ENCODE assay signal across 24 cellular contexts in the genomic region with DNA sequence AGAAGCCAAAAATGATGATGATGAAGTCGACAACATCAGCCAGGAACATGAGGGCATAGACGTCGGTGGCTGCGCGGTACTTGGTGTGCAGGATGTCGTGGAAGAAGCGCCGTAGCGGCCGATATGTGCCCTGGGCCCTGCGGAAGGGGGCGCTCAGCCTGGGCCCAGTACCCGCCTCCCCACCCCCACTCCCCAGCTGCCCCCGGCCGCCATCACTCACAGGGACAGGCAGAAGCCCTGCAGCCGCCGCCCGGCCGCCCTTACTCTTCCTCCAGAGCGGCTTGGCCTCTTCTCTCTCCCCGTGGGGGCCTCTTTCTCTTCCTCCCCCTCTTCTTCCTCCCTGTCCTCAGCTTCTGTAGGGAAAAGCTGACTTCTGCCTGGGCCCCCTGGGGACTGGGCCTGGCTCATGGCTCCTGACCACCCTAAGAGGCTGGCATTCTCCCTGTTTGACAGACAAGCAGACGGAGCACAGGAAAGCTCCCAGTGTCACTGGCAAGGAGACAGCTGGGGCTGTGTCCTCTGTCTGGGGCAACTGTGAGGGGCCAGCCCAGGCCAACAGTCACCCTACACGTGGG. TPM values are rescaled to one million over a fixed set of nuclear protein-coding genes. Genes with fewer than 3 reads are reported as not detected.
DNase-seq lines count a peak whose midpoint lies in the region; ATAC-seq and TF ChIP-seq lines count a peak whose summit lies in the region.
"Had no signal": no experiment of that assay in that cellular context is flagged by ENCODE, and none has a peak within 500 bp of the region (broad histone marks: within the 10 kb centered on the region; RNA-seq: fewer than 3 reads in every experiment).

No MANE protein-coding gene starts in this region.

- peaks cover 11% of the 10 kb centered on the region for H4K20me1 ChIP-seq in osteoblast (ENCODE audit: insufficient read depth, low read length)

- H3K4me1 ChIP-seq in osteoblast (ENCODE audit: insufficient read depth, low read length), result no peaks in the 10 kb centered on the region
- H3K4me1 ChIP-seq: Peyer's patch had no signal

- peaks cover 91% of the 10 kb centered on the region for H3K36me3 Mint-ChIP-seq in activated T-cell treated with anti-CD3 and anti-CD28 coated beads, Interleukin-2, amount 50 U/mL, for 24 hours (ENCODE audit: low read depth)
- H3K36me3 Mint-ChIP-seq in activated T-cell treated with anti-CD3 and anti-CD28 coated beads, Interleukin-2, amount 50 U/mL, for 72 hours (ENCODE audit: insufficient read depth in 2 of 2), result peaks cover 2 to 13% of the 10 kb centered on the region in 2 donors
- peaks cover 82% of the 10 kb centered on the region for H3K36me3 Mint-ChIP-seq in Calu3 (ENCODE audit: insufficient read depth, unreplicated experiment)
- peaks cover 81% of the 10 kb centered on the region for H3K36me3 Mint-ChIP-seq in activated T-helper 17 cell treated with anti-CD3 and anti-CD28 coated beads, Interleukin-2, amount 50 U/mL, for 72 hours (ENCODE audit: low read depth)

- H3K27ac ChIP-seq in osteoblast (ENCODE audit: low read depth, low read length), result no peak overlapping the region
- H3K27ac ChIP-seq: KMS-11, Peyer's patch had no signal

- H3K36me3 ChIP-seq in osteoblast (ENCODE audit: insufficient read depth, low read length), result peaks cover 91% of the 10 kb centered on the region

- H3K9me3 Mint-ChIP-seq in activated T-cell treated with anti-CD3 and anti-CD28 coated beads, Interleukin-2, amount 50 U/mL, for 24 hours, result no peaks in the 10 kb centered on the region
- no peaks in the 10 kb centered on the region for H3K9me3 Mint-ChIP-seq in activated T-cell treated with anti-CD3 and anti-CD28 coated beads, Interleukin-2, amount 50 U/mL, for 72 hours
- no peaks in the 10 kb centered on the region for H3K9me3 Mint-ChIP-seq in Calu3 (ENCODE audit: low read depth, unreplicated experiment)
- no peaks in the 10 kb centered on the region for H3K9me3 Mint-ChIP-seq in activated T-helper 17 cell treated with anti-CD3 and anti-CD28 coated beads, Interleukin-2, amount 50 U/mL, for 72 hours
- H3K9me3 Mint-ChIP-seq: CD8-positive, alpha-beta T cell had no signal

- H3K9me3 ChIP-seq in osteoblast (ENCODE audit: low read depth, low read length), result no peaks in the 10 kb centered on the region
- H3K9me3 ChIP-seq: Peyer's patch had no signal

- peak overlapping the region; percentile 80 for H3K27ac Mint-ChIP-seq in activated T-cell treated with anti-CD3 and anti-CD28 coated beads, Interleukin-2, amount 50 U/mL, for 24 hours
- H3K27ac Mint-ChIP-seq in activated T-cell treated with anti-CD3 and anti-CD28 coated beads, Interleukin-2, amount 50 U/mL, for 72 hours, result no peak overlapping the region
- H3K27ac Mint-ChIP-seq in Calu3 (ENCODE audit: unreplicated experiment), result peak overlapping the region; percentile 29
- peak overlapping the region; percentile 66 for H3K27ac Mint-ChIP-seq in activated T-helper 17 cell treated with anti-CD3 and anti-CD28 coated beads, Interleukin-2, amount 50 U/mL, for 72 hours
- H3K27ac Mint-ChIP-seq: CD8-positive, alpha-beta T cell had no signal

- no peak overlapping the region for H2AFZ ChIP-seq in osteoblast (ENCODE audit: low read length)

- DNase-seq in activated T-cell treated with anti-CD3 and anti-CD28 coated beads, Interleukin-2, amount 50 U/mL, for 24 hours, result no peak
- no peak for DNase-seq in activated T-cell treated with anti-CD3 and anti-CD28 coated beads, Interleukin-2, amount 50 U/mL, for 72 hours
- DNase-seq in Calu3 (no peak), osteoblast (ENCODE audit: insufficient read length, low spot score, missing footprints) (peak; percentile 90), omental fat pad (ENCODE audit: low spot score) (no peak), OCI-M2 (lab: John Stamatoyannopoulos, UW; ENCODE audit: unreplicated experiment) (no peak)
- DNase-seq in activated CD4-positive, alpha-beta T cell treated with anti-CD3 and anti-CD28 coated beads for 1 hour, result no peak
- DNase-seq: AML-193; CD8-positive, alpha-beta T cell; GDM1; GOT3; HCEC 1CT; NCI-H1105; NCI-H146; NCI-H2029 treated with DMSO at 0.1 percent for 48 hours; NCI-H226; NCI-H524; NCI-H774; Peyer's patch had no signal

- CTCF ChIA-PET in Calu3 (lab: Charles Lee), result interaction anchor here (0.7 kb wide), 1 partner anchor 74 kb away, joined by 5 read pairs; no protein-coding TSS in a partner anchor

- no peaks in the 10 kb centered on the region for H3K27me3 ChIP-seq in osteoblast (ENCODE audit: insufficient read depth, low read length)
- H3K27me3 ChIP-seq: Peyer's patch had no signal

- H3K4me1 Mint-ChIP-seq in activated T-cell treated with anti-CD3 and anti-CD28 coated beads, Interleukin-2, amount 50 U/mL, for 24 hours (ENCODE audit: low read depth), result no peaks in the 10 kb centered on the region
- no peaks in the 10 kb centered on the region for H3K4me1 Mint-ChIP-seq in activated T-cell treated with anti-CD3 and anti-CD28 coated beads, Interleukin-2, amount 50 U/mL, for 72 hours (ENCODE audit: low read depth)
- no peaks in the 10 kb centered on the region for H3K4me1 Mint-ChIP-seq in Calu3 (ENCODE audit: low read depth, unreplicated experiment)
- no peaks in the 10 kb centered on the region for H3K4me1 Mint-ChIP-seq in activated T-helper 17 cell treated with anti-CD3 and anti-CD28 coated beads, Interleukin-2, amount 50 U/mL, for 72 hours

- no peak overlapping the region for H3K4me3 Mint-ChIP-seq in activated T-cell treated with anti-CD3 and anti-CD28 coated beads, Interleukin-2, amount 50 U/mL, for 24 hours
- H3K4me3 Mint-ChIP-seq in activated T-cell treated with anti-CD3 and anti-CD28 coated beads, Interleukin-2, amount 50 U/mL, for 72 hours, result no peak overlapping the region
- H3K4me3 Mint-ChIP-seq in Calu3 (ENCODE audit: low read depth, unreplicated experiment), result no peak overlapping the region
- H3K4me3 Mint-ChIP-seq in activated T-helper 17 cell treated with anti-CD3 and anti-CD28 coated beads, Interleukin-2, amount 50 U/mL, for 72 hours, result no peak overlapping the region
- H3K4me3 Mint-ChIP-seq: CD8-positive, alpha-beta T cell had no signal

- H3K4me2 ChIP-seq in osteoblast (ENCODE audit: insufficient read depth, low read length), result no peak overlapping the region
- H3K4me2 ChIP-seq: KMS-11 had no signal

- TF ChIP-seq CTCF in Calu3 (IDR thresholded peaks at IDR 0.05; ENCODE audit: unreplicated experiment), result no peak
- TF ChIP-seq CTCF in osteoblast (IDR thresholded peaks at IDR 0.05; ENCODE audit: extremely low read depth, low read depth, low read length), result no peak
- TF ChIP-seq CTCF in omental fat pad (IDR thresholded peaks at IDR 0.05), result no peak

- no peak overlapping the region for H3K4me3 ChIP-seq in osteoblast (ENCODE audit: insufficient read depth, low read length)
- H3K4me3 ChIP-seq: Peyer's patch had no signal

- BruUV-seq in Calu3 (replicated peaks; lab: Mats Ljungman, UMichigan), result no TSS peak

- no peak for ATAC-seq in activated T-cell treated with anti-CD3 and anti-CD28 coated beads, Interleukin-2, amount 50 U/mL, for 72 hours (replicated peaks in 1 of 2)
- ATAC-seq in activated T-helper 17 cell treated with anti-CD3 and anti-CD28 coated beads, Interleukin-2, amount 50 U/mL, for 72 hours (replicated peaks), result no peak
- ATAC-seq in omental fat pad (ENCODE audit: low FRiP score), result no peak
- ATAC-seq: CD8-positive, alpha-beta T cell; Right ventricle myocardium inferior had no signal

- intact Hi-C loops in Calu3 (cut with micrococcal nuclease; ENCODE audit: unreplicated experiment), result no loop called here

- no peaks in the 10 kb centered on the region for H3K27me3 Mint-ChIP-seq in activated T-cell treated with anti-CD3 and anti-CD28 coated beads, Interleukin-2, amount 50 U/mL, for 24 hours
- H3K27me3 Mint-ChIP-seq in activated T-cell treated with anti-CD3 and anti-CD28 coated beads, Interleukin-2, amount 50 U/mL, for 72 hours (ENCODE audit: low read depth), result no peaks in the 10 kb centered on the region
- H3K27me3 Mint-ChIP-seq in Calu3 (ENCODE audit: unreplicated experiment), result no peaks in the 10 kb centered on the region
- no peaks in the 10 kb centered on the region for H3K27me3 Mint-ChIP-seq in activated T-helper 17 cell treated with anti-CD3 and anti-CD28 coated beads, Interleukin-2, amount 50 U/mL, for 72 hours

- no peaks in the 10 kb centered on the region for H3K79me2 ChIP-seq in osteoblast (ENCODE audit: insufficient read depth, low read length)

RNA-seq across cellular contexts. Expression of gene CTU2, which starts 14.2 kb away (rescaled TPM):
- total RNA-seq in activated T-cell treated with anti-CD3 and anti-CD28 coated beads, Interleukin-2, amount 50 U/mL, for 72 hours, result 10 to 100 TPM; 25.9 to 34.9 TPM
- total RNA-seq in Calu3 (2022) (39.5 and 49.1 TPM in 2 replicates), osteoblast (14.8 and 15.6 TPM in 2 replicates), omental fat pad (10 to 100 TPM in 2 of 4 donors, 1 to 10 TPM in 2; 6.8 to 23.7 (median 10.2) TPM)
- 10 to 100 TPM; 19.8 to 31.8 TPM for total RNA-seq in activated T-helper 17 cell treated with anti-CD3 and anti-CD28 coated beads, Interleukin-2, amount 50 U/mL, for 72 hours

RNA-seq across cellular contexts. Expression of gene RNF166, which starts 14.3 kb away (rescaled TPM):
- 10 to 100 TPM; 58.6 to 64.5 TPM for total RNA-seq in activated T-cell treated with anti-CD3 and anti-CD28 coated beads, Interleukin-2, amount 50 U/mL, for 72 hours
- 33.3 and 34.3 TPM in 2 replicates for total RNA-seq in Calu3 (2022)
- total RNA-seq in activated T-helper 17 cell treated with anti-CD3 and anti-CD28 coated beads, Interleukin-2, amount 50 U/mL, for 72 hours, result 100 to 1,000 TPM in 1 of 2 donors, 10 to 100 TPM in 1; 57.1 to 119 TPM
- 14.5 and 18.0 TPM in 2 replicates for total RNA-seq in osteoblast
- 10 to 100 TPM; 13.5 to 36.4 (median 20.2) TPM for total RNA-seq in omental fat pad

RNA-seq across cellular contexts. Expression of gene SNAI3, which starts 34.2 kb away (rescaled TPM):
- 10 to 100 TPM in 1 of 2 donors, 1 to 10 TPM in 1; 8.4 to 10.5 TPM for total RNA-seq in activated T-cell treated with anti-CD3 and anti-CD28 coated beads, Interleukin-2, amount 50 U/mL, for 72 hours
- 0.34 and 0.54 TPM in 2 replicates for total RNA-seq in Calu3 (2022)
- 1 to 10 TPM; 5.9 to 6.7 TPM for total RNA-seq in activated T-helper 17 cell treated with anti-CD3 and anti-CD28 coated beads, Interleukin-2, amount 50 U/mL, for 72 hours
- total RNA-seq in osteoblast, result not detected in 2 replicates
- total RNA-seq in omental fat pad, result 1 to 10 TPM in 2 of 4 donors, under 1 TPM in 2; 0.37 to 2.3 (median 0.99) TPM
- total RNA-seq: A172, Daoy had no signal

RNA-seq across cellular contexts. Expression of gene MVD, which starts 57.6 kb away (rescaled TPM):
- total RNA-seq in activated T-cell treated with anti-CD3 and anti-CD28 coated beads, Interleukin-2, amount 50 U/mL, for 72 hours, result 10 to 100 TPM; 64.5 to 80.5 TPM
- total RNA-seq in Calu3 (2022) (139 and 152 TPM in 2 replicates), osteoblast (67.3 and 73.1 TPM in 2 replicates), omental fat pad (10 to 100 TPM; 10.9 to 27.5 (median 16.3) TPM)
- total RNA-seq in activated T-helper 17 cell treated with anti-CD3 and anti-CD28 coated beads, Interleukin-2, amount 50 U/mL, for 72 hours, result 10 to 100 TPM; 84.3 to 93.2 TPM
